ENCODE assay signal across 34 cellular contexts in genomic region chr4:1821679-1822567, GRCh38.
"Had no signal": no experiment of that assay in that cellular context is flagged by ENCODE, and none has a peak within 500 bp of the region (broad histone marks: within the 10 kb centered on the region; RNA-seq: fewer than 3 reads in every experiment).

No MANE protein-coding gene starts in this region.

- H3K9ac ChIP-seq: KMS-11, SK-N-SH had no signal

- H3K4me3 ChIP-seq: adrenal gland, body of pancreas, breast epithelium, PC-9, SJSA1 had no signal

- H3K27me3 Mint-ChIP-seq: activated CD4-positive, alpha-beta T cell treated with anti-CD3 and anti-CD28 coated beads for 36 hours; activated CD4-positive, alpha-beta T cell treated with anti-CD3 and anti-CD28 coated beads, Interleukin-2, amount 10 ng/mL, durations not matched to agents 7 days and 5 days had no signal

- H3K36me3 ChIP-seq: breast epithelium had no signal

- H3K36me3 Mint-ChIP-seq: activated naive CD4-positive, alpha-beta T cell treated with anti-CD3 and anti-CD28 coated beads, Interleukin-2, amount 50 U/mL, for 72 hours had no signal

- DNase-seq: activated CD4-positive, alpha-beta T cell treated with anti-CD3 and anti-CD28 coated beads for 36 hours; activated CD4-positive, alpha-beta T cell treated with anti-CD3 and anti-CD28 coated beads, Interleukin-2, amount 10 ng/mL, durations not matched to agents 7 days and 5 days; activated CD4-positive, alpha-beta T cell treated with anti-CD3 and anti-CD28 coated beads, Interleukin-2, amount 50 U/mL, for 48 hours; activated CD8-positive, alpha-beta T cell treated with anti-CD3 and anti-CD28 coated beads, Interleukin-2, amount 10 ng/mL, durations not matched to agents 7 days and 5 days; activated gamma-delta T cell treated with Interleukin-2 at 50 U/mL for 16 hours; activated naive CD4-positive, alpha-beta T cell treated with anti-CD3 and anti-CD28 coated beads for 36 hours; activated T-cell treated with anti-CD3 and anti-CD28 coated beads for 4 hours; activated T-cell treated with anti-CD3 and anti-CD28 coated beads, Interleukin-2, amount 50 U/mL, for 4 hours; adrenal gland; body of pancreas; MM.1S; MV-4-11; NCI-H1092; NCI-H1417; NCI-H146; NCI-H187; NCI-H2029 treated with DMSO at 0.1 percent for 48 hours; NCI-H2227 treated with DMSO at 0.1 percent for 48 hours; NCI-H446; NCI-H524; NCI-H69; NCI-H82; PC-9; Right ventricle myocardium superior; SK-N-SH had no signal

- H3K4me3 Mint-ChIP-seq: activated CD4-positive, alpha-beta T cell treated with anti-CD3 and anti-CD28 coated beads for 36 hours; activated CD4-positive, alpha-beta T cell treated with anti-CD3 and anti-CD28 coated beads, Interleukin-2, amount 10 ng/mL, durations not matched to agents 7 days and 5 days; activated CD8-positive, alpha-beta T cell treated with anti-CD3 and anti-CD28 coated beads, Interleukin-2, amount 10 ng/mL, durations not matched to agents 7 days and 5 days; activated naive CD4-positive, alpha-beta T cell treated with anti-CD3 and anti-CD28 coated beads for 36 hours; activated T-cell treated with anti-CD3 and anti-CD28 coated beads, Interleukin-2, amount 50 U/mL, for 4 hours; activated T-helper 1 cell treated with anti-CD3 and anti-CD28 coated beads, Interleukin-12 subunit alpha, Interleukin-12 subunit beta, Interleukin-2, Interleukin-4 antibody, amounts not matched to agents 30 ng/mL and 10 ng/mL and 1 ng/mL, durations not matched to agents 14 hours and 24 hours and 36 hours; T-helper 1 cell treated with Interleukin-12 subunit alpha and Interleukin-12 subunit beta and Interleukin-4 antibody, amounts not matched to agents 30 μg/mL and 1 μg/mL, for 36 hours; T-helper 2 cell treated with Interferon-gamma antibody and Interleukin-4, amounts not matched to agents 5 μg/mL and 100 μg/mL, for 36 hours; WTC11 had no signal

- H2AFZ ChIP-seq: PC-9 had no signal

- H3K4me1 Mint-ChIP-seq: activated CD4-positive, alpha-beta T cell treated with anti-CD3 and anti-CD28 coated beads for 36 hours; activated CD4-positive, alpha-beta T cell treated with anti-CD3 and anti-CD28 coated beads, Interleukin-2, amount 10 ng/mL, durations not matched to agents 7 days and 5 days; WTC11 had no signal

- H3K4me2 ChIP-seq: KMS-11, PC-9, SK-N-SH had no signal

- H3K9me3 Mint-ChIP-seq: activated CD4-positive, alpha-beta T cell treated with anti-CD3 and anti-CD28 coated beads, Interleukin-2, amount 10 ng/mL, durations not matched to agents 7 days and 5 days; activated naive CD4-positive, alpha-beta T cell treated with anti-CD3 and anti-CD28 coated beads for 36 hours; activated naive CD4-positive, alpha-beta T cell treated with anti-CD3 and anti-CD28 coated beads, Interleukin-2, amount 50 U/mL, for 72 hours; activated T-cell treated with anti-CD3 and anti-CD28 coated beads, Interleukin-2, amount 50 U/mL, for 4 hours; activated T-helper 1 cell treated with anti-CD3 and anti-CD28 coated beads, Interleukin-12 subunit alpha, Interleukin-12 subunit beta, Interleukin-2, Interleukin-4 antibody, amounts not matched to agents 30 ng/mL and 10 ng/mL and 1 ng/mL, durations not matched to agents 14 hours and 24 hours and 36 hours; T-helper 1 cell treated with Interleukin-12 subunit alpha and Interleukin-12 subunit beta and Interleukin-4 antibody, amounts not matched to agents 30 μg/mL and 1 μg/mL, for 36 hours; T-helper 2 cell treated with Interferon-gamma antibody and Interleukin-4, amounts not matched to agents 5 μg/mL and 100 μg/mL, for 36 hours; WTC11 had no signal

- H3K9me3 ChIP-seq: adrenal gland, body of pancreas, breast epithelium, SJSA1, SK-N-SH had no signal

- H3K27ac ChIP-seq: adrenal gland, body of pancreas, breast epithelium, PC-9, SJSA1 had no signal

- H3K27ac Mint-ChIP-seq: activated CD4-positive, alpha-beta T cell treated with anti-CD3 and anti-CD28 coated beads for 36 hours; activated CD4-positive, alpha-beta T cell treated with anti-CD3 and anti-CD28 coated beads, Interleukin-2, amount 10 ng/mL, durations not matched to agents 7 days and 5 days; activated CD8-positive, alpha-beta T cell treated with anti-CD3 and anti-CD28 coated beads, Interleukin-2, amount 10 ng/mL, durations not matched to agents 7 days and 5 days; activated naive CD4-positive, alpha-beta T cell treated with anti-CD3 and anti-CD28 coated beads for 36 hours; activated T-helper 1 cell treated with anti-CD3 and anti-CD28 coated beads, Interleukin-12 subunit alpha, Interleukin-12 subunit beta, Interleukin-2, Interleukin-4 antibody, amounts not matched to agents 30 ng/mL and 10 ng/mL and 1 ng/mL, durations not matched to agents 14 hours and 24 hours and 36 hours; T-helper 1 cell treated with Interleukin-12 subunit alpha and Interleukin-12 subunit beta and Interleukin-4 antibody, amounts not matched to agents 30 μg/mL and 1 μg/mL, for 36 hours; T-helper 2 cell treated with Interferon-gamma antibody and Interleukin-4, amounts not matched to agents 5 μg/mL and 100 μg/mL, for 36 hours; WTC11 had no signal

- ATAC-seq: activated CD4-positive, alpha-beta T cell treated with anti-CD3 and anti-CD28 coated beads for 36 hours; activated CD4-positive, CD25-positive, alpha-beta regulatory T cell treated with anti-CD3 and anti-CD28 coated beads, Interleukin-2, amount 50 U/mL, for 24 hours; activated CD8-positive, alpha-beta T cell treated with anti-CD3 and anti-CD28 coated beads, Interleukin-2, amount 10 ng/mL, durations not matched to agents 7 days and 5 days; activated naive CD4-positive, alpha-beta T cell treated with anti-CD3 and anti-CD28 coated beads, Interleukin-2, amount 50 U/mL, for 72 hours; activated T-cell treated with anti-CD3 and anti-CD28 coated beads, Interleukin-2, amount 50 U/mL, for 4 hours; body of pancreas; WTC11 had no signal

- H3K27me3 ChIP-seq: adrenal gland, body of pancreas, breast epithelium, SJSA1 had no signal

- H3K4me1 ChIP-seq: adrenal gland, body of pancreas, breast epithelium, SJSA1 had no signal
